8 cellular contexts compared by ENCODE assay signal in genomic region chr12:1660304-1661187, GRCh38. TPM values are rescaled to one million over a fixed set of nuclear protein-coding genes. Genes with fewer than 3 reads are reported as not detected.
A peak's percentile ranks its signal among the peaks of the same experiment; 100 is the strongest.
DNase-seq lines count a peak whose midpoint lies in the region; ATAC-seq, FAIRE-seq and TF ChIP-seq lines count a peak whose summit lies in the region.

No MANE protein-coding gene starts in this region.

- no peak for TF ChIP-seq CTCF in gastroesophageal sphincter (IDR thresholded peaks at IDR 0.05)
- no peak for TF ChIP-seq CTCF in GM13976 (IDR thresholded peaks at IDR 0.05; ENCODE audit: borderline replicate concordance, control extremely low read depth, extremely low read depth, insufficient read depth, missing control alignments)

- H3K27me3 ChIP-seq in gastroesophageal sphincter (no peaks in the 10 kb centered on the region), rectal smooth muscle tissue (ENCODE audit: control insufficient read depth, insufficient read depth, low read length) (no peaks in the 10 kb centered on the region)

- FAIRE-seq in HTR-8/SVneo (lab: Jason Lieb, UNC) = peak; percentile 84

- TF ChIP-seq POLR2A in gastroesophageal sphincter (IDR thresholded peaks at IDR 0.05) = no peak

- DNase-seq in HTR-8/SVneo (ENCODE audit: insufficient read length, low spot score) (no peak), GM13976 (ENCODE audit: low spot score) (no peak)
- peak; percentile 67 for DNase-seq in activated T-cell treated with anti-CD3 and anti-CD28 coated beads, Interleukin-2, amount 50 U/mL, for 1 hour

- H3K9ac ChIP-seq in rectal smooth muscle tissue (ENCODE audit: low read length) = no peak overlapping the region

- TF ChIP-seq EP300 in gastroesophageal sphincter (IDR thresholded peaks at IDR 0.05) = no peak

- peak overlapping the region in 1 of 2 donors; percentile 60 for H3K4me3 ChIP-seq in gastroesophageal sphincter
- H3K4me3 ChIP-seq in rectal smooth muscle tissue (ENCODE audit: low read length) = no peak overlapping the region

- H3K27ac ChIP-seq in gastroesophageal sphincter (peak overlapping the region; percentile 32 to 97 (median 90)), rectal smooth muscle tissue (ENCODE audit: low read depth, low read length) (peak overlapping the region; percentile 40)

- in situ Hi-C loops in GM13976 (cut with MboI; ENCODE audit: low sequenced_read_pairs, unreplicated experiment) = no loop called here

- no peaks in the 10 kb centered on the region for H3K9me3 ChIP-seq in gastroesophageal sphincter

- ATAC-seq in gastroesophageal sphincter = peak; percentile 49
- ATAC-seq in HG03159 (IDR thresholded peaks at IDR 0.05; ENCODE audit: unreplicated experiment) = no peak
- ATAC-seq in GM19452 (IDR thresholded peaks at IDR 0.05; ENCODE audit: unreplicated experiment) = no peak
- ATAC-seq in HG03196 (IDR thresholded peaks at IDR 0.05; ENCODE audit: unreplicated experiment) = no peak

- H3K4me1 ChIP-seq in gastroesophageal sphincter (peaks cover 0 to 55% (median 15%) of the 10 kb centered on the region in 3 donors), rectal smooth muscle tissue (ENCODE audit: control insufficient read depth, insufficient read depth, low read length) (no peaks in the 10 kb centered on the region)

- H3K36me3 ChIP-seq in gastroesophageal sphincter (no peaks in the 10 kb centered on the region), rectal smooth muscle tissue (ENCODE audit: control insufficient read depth, insufficient read depth, low read length) (no peaks in the 10 kb centered on the region)

- 42 to 45% methylated on average over 11 to 15 of the region's 20 CpGs for WGBS in gastroesophageal sphincter (ENCODE audit: low coverage in 1 of 2), 2 donors

RNA-seq across cellular contexts. Expression of gene ADIPOR2, which starts 30.3 kb away (rescaled TPM):
- total RNA-seq in gastroesophageal sphincter = 10 to 100 TPM; 26.6 to 37.9 (median 33.4) TPM

RNA-seq across cellular contexts. Expression of gene WNT5B, which starts 31.5 kb away (rescaled TPM):
- total RNA-seq in gastroesophageal sphincter = 10 to 100 TPM in 3 of 4 donors, 1 to 10 TPM in 1; 9.4 to 76.5 (median 26.3) TPM
